ENCODE assay signal across 8 cellular contexts in the genomic region with DNA sequence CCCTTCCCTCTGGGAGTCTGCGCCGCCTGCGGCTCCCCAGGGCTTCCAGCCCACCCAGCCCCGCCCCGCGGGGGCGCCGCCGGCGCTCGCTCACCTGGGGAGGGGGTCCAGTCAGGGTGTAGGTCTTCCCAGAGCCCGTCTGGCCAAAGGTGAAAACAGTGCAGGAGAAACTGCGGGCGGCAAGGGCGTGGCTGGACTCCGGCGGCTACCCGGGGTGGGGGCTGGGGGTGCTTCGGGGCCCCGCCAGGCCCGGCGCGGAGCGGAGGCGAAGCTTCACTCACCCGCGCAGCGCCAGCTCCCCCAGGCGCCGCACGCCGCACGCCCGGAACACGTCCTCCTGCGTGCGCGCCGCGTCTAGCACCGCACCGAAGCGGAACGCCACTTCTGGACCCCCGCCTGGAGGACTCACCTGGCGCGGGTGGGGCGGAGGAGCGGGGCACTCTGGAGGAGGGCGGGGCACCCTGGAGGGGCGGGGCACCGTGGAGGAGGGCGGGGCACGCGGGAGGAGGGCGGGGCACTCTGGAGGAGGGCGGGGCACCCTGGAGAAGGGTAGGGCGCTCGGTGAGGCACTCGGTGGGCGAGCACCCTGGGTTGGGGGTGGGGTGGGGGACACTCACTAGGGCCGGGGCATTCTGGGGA. TPM values are rescaled to one million over a fixed set of nuclear protein-coding genes. Genes with fewer than 3 reads are reported as not detected.
DNase-seq lines count a peak whose midpoint lies in the region; ATAC-seq and TF ChIP-seq lines count a peak whose summit lies in the region.

No MANE protein-coding gene starts in this region.

- peaks cover 15% of the 10 kb centered on the region for H3K4me1 ChIP-seq in left ventricle myocardium inferior

- intact Hi-C loops in activated CD4-positive, alpha-beta T cell treated with anti-CD3 and anti-CD28 coated beads for 36 hours (cut with DNase I, micrococcal nuclease) = loop anchor here in 1 of 2 experiments (1.0 kb wide), 2 partner anchors 57 to 300 kb away; a partner anchor contains a TSS
- intact Hi-C loops in left ventricle myocardium inferior (cut with micrococcal nuclease) = no loop called here

- H3K36me3 ChIP-seq in left ventricle myocardium inferior = no peaks in the 10 kb centered on the region

- TF ChIP-seq CTCF in VCaP (conservative IDR thresholded peaks at IDR 0.05) = no peak
- no peak for TF ChIP-seq CTCF in left ventricle myocardium inferior (IDR thresholded peaks at IDR 0.05; ENCODE audit: borderline replicate concordance)
- no peak for TF ChIP-seq CTCF in GM20000 (IDR thresholded peaks at IDR 0.05; ENCODE audit: extremely low read depth, missing control alignments)
- no peak for TF ChIP-seq CTCF in HFFc6 (IDR thresholded peaks at IDR 0.05)

- H3K9me3 Mint-ChIP-seq in activated CD4-positive, alpha-beta T cell treated with anti-CD3 and anti-CD28 coated beads for 36 hours (ENCODE audit: low read depth) = peaks cover 4% of the 10 kb centered on the region
- H3K9me3 Mint-ChIP-seq in HFFc6 = peaks cover 16% of the 10 kb centered on the region

- H3K4me3 Mint-ChIP-seq in activated CD4-positive, alpha-beta T cell treated with anti-CD3 and anti-CD28 coated beads for 36 hours = no peak overlapping the region
- no peak overlapping the region for H3K4me3 Mint-ChIP-seq in HFFc6

- H3K27ac Mint-ChIP-seq in activated CD4-positive, alpha-beta T cell treated with anti-CD3 and anti-CD28 coated beads for 36 hours = no peak overlapping the region
- H3K27ac Mint-ChIP-seq in HFFc6 = no peak overlapping the region

- ATAC-seq in activated CD4-positive, alpha-beta T cell treated with anti-CD3 and anti-CD28 coated beads for 36 hours = peak; percentile 86

- POLR2A ChIA-PET in activated CD4-positive, alpha-beta T cell treated with anti-CD3 and anti-CD28 coated beads for 36 hours (lab: Charles Lee) = no interaction called here

- peaks cover 14% of the 10 kb centered on the region for H3K9me3 ChIP-seq in left ventricle myocardium inferior (replicated peaks)

- peak overlapping the region; percentile 67 for H3K4me3 ChIP-seq in left ventricle myocardium inferior

- peaks cover 56% of the 10 kb centered on the region for H3K27me3 ChIP-seq in left ventricle myocardium inferior (ENCODE audit: low read depth)

- H3K4me1 Mint-ChIP-seq in activated CD4-positive, alpha-beta T cell treated with anti-CD3 and anti-CD28 coated beads for 36 hours = no peaks in the 10 kb centered on the region
- no peaks in the 10 kb centered on the region for H3K4me1 Mint-ChIP-seq in HFFc6 (ENCODE audit: low read depth)

- DNase-seq in activated CD4-positive, alpha-beta T cell treated with anti-CD3 and anti-CD28 coated beads for 36 hours = peak; percentile 54
- no peak for DNase-seq in activated CD4-positive, alpha-beta T cell treated with anti-CD3 and anti-CD28 coated beads, Interleukin-2, amount 50 U/mL, for 4 hours
- DNase-seq in left ventricle myocardium inferior = no peak
- DNase-seq in retina = peak; percentile 53
- no peak for DNase-seq in GM20000 (ENCODE audit: low spot score)
- DNase-seq in HFFc6 = no peak
- no peak for DNase-seq in GDM1 (lab: John Stamatoyannopoulos, UW)

- H3K27ac ChIP-seq in VCaP (peak overlapping the region; percentile 83), left ventricle myocardium inferior (replicated peaks) (no peak overlapping the region)

- H3K27me3 Mint-ChIP-seq in activated CD4-positive, alpha-beta T cell treated with anti-CD3 and anti-CD28 coated beads for 36 hours = peaks cover 35% of the 10 kb centered on the region
- H3K27me3 Mint-ChIP-seq in HFFc6 (ENCODE audit: insufficient read depth) = peaks cover 30% of the 10 kb centered on the region

- H3K36me3 Mint-ChIP-seq in activated CD4-positive, alpha-beta T cell treated with anti-CD3 and anti-CD28 coated beads for 36 hours (ENCODE audit: low read depth) = peaks cover 3% of the 10 kb centered on the region
- H3K36me3 Mint-ChIP-seq in HFFc6 (ENCODE audit: low read depth) = peaks cover 11% of the 10 kb centered on the region

- CTCF ChIA-PET in activated CD4-positive, alpha-beta T cell treated with anti-CD3 and anti-CD28 coated beads for 36 hours (lab: Charles Lee) = no interaction called here

RNA-seq across cellular contexts. Expression of a gene that starts 1.0 kb away (rescaled TPM):
- total RNA-seq in activated CD4-positive, alpha-beta T cell treated with anti-CD3 and anti-CD28 coated beads for 36 hours = not detected
- total RNA-seq in left ventricle myocardium inferior = not detected
- not detected for total RNA-seq in HFFc6 (2021; fragmentation: NEBNext Ultra II Directional; extraction: Animal tissue kit (Norgen Biotek cat#: 25700))

RNA-seq across cellular contexts. Expression of a gene that starts 20.0 kb away (rescaled TPM):
- not detected for total RNA-seq in activated CD4-positive, alpha-beta T cell treated with anti-CD3 and anti-CD28 coated beads for 36 hours
- not detected for total RNA-seq in left ventricle myocardium inferior
- total RNA-seq in HFFc6 (2021; fragmentation: NEBNext Ultra II Directional; extraction: Animal tissue kit (Norgen Biotek cat#: 25700)) = not detected

RNA-seq across cellular contexts. Expression of a gene that starts 57.2 kb away (rescaled TPM):
- 1 to 10 TPM; 8.9 to 9.1 TPM for total RNA-seq in activated CD4-positive, alpha-beta T cell treated with anti-CD3 and anti-CD28 coated beads for 36 hours
- 6.4 TPM for total RNA-seq in left ventricle myocardium inferior
- 10 to 100 TPM; 22.2 to 24.1 (median 23.4) TPM for total RNA-seq in HFFc6 (2021; fragmentation: NEBNext Ultra II Directional; extraction: Animal tissue kit (Norgen Biotek cat#: 25700))

Comparison
In these comparisons a context has a peak if more than half of its experiments do, and no peak if none do; other contexts are left out.
1. DNase-seq: peak in activated CD4-positive, alpha-beta T cell treated with anti-CD3 and anti-CD28 coated beads for 36 hours (single experiment) and retina (single experiment); none in activated CD4-positive, alpha-beta T cell treated with anti-CD3 and anti-CD28 coated beads, Interleukin-2, amount 50 U/mL, for 4 hours (0 of 2), left ventricle myocardium inferior (single experiment), GM20000 (single experiment), HFFc6 (single experiment) and GDM1 (single experiment).